13 cellular contexts compared by ENCODE assay signal in the genomic region with DNA sequence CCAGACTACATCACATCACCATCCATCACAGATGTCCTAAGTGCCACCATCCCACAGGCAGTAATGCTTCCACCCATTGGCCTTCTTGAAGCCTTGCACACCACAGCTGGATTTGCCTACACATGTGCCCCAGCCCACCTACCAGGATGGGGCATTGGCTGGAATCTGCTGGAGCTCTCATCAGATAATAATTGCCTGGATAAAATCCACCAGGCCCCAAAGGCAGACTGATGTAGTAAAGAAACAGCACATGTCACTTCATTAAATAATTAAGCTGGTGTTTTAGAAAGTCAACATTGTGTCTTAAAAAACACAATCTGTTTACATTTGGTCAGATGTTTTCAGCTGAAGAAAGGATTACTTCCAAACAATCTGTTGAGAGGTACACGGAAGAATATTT.
DNase-seq lines count a peak whose midpoint lies in the region; ATAC-seq and TF ChIP-seq lines count a peak whose summit lies in the region.
"Had no signal": no experiment of that assay in that cellular context is flagged by ENCODE, and none has a peak within 500 bp of the region (broad histone marks: within the 10 kb centered on the region; RNA-seq: fewer than 3 reads in every experiment).

No MANE protein-coding gene starts in this region.

- no peak overlapping the region for H3K9ac ChIP-seq in IMR-90 (ENCODE audit: low read depth, low read length)
- H3K9ac ChIP-seq: BLaER1 treated with 17β-estradiol and CSF1 and Interleukin-3, amounts not matched to agents 10 nM and 100 nM had no signal

- H2BK5ac ChIP-seq in IMR-90 (ENCODE audit: low read depth, low read length, poor library complexity, severe bottlenecking): no peak overlapping the region

- in situ Hi-C loops in IMR-90 (cut with MboI; ENCODE audit: low sequenced_read_pairs): no loop called here

- no peak overlapping the region for H3K4ac ChIP-seq in IMR-90 (ENCODE audit: low read depth, low read length)

- no peak overlapping the region; the same call in 1 of the 2 replicates for H4K5ac ChIP-seq in IMR-90 (ENCODE audit: low read depth, low read length)

- TF ChIP-seq CTCF in IMR-90 (conservative IDR thresholded peaks at IDR 0.05; ENCODE audit: low read depth, low read length) (no peak), esophagus squamous epithelium (IDR thresholded peaks at IDR 0.05) (no peak), neutrophil (IDR thresholded peaks at IDR 0.05) (no peak), uterus (IDR thresholded peaks at IDR 0.05) (no peak), WTC11 (IDR thresholded peaks at IDR 0.05) (no peak), WERI-Rb-1 (IDR thresholded peaks at IDR 0.05; ENCODE audit: low read depth, low read length) (no peak)

- H3K4me2 ChIP-seq in IMR-90 (ENCODE audit: low read depth, low read length): no peak overlapping the region
- H3K4me2 ChIP-seq: BLaER1 treated with 17β-estradiol and CSF1 and Interleukin-3, amounts not matched to agents 10 nM and 100 nM had no signal

- H3K56ac ChIP-seq in IMR-90 (ENCODE audit: extremely low read depth, insufficient read depth, low read length): no peak overlapping the region

- H3K4me1 Mint-ChIP-seq in WTC11: peaks cover 2% of the 10 kb centered on the region

- peaks cover 5% of the 10 kb centered on the region for H3K9me3 Mint-ChIP-seq in WTC11

- H3K36me3 Mint-ChIP-seq in WTC11: no peaks in the 10 kb centered on the region
- H3K36me3 Mint-ChIP-seq: CD4-positive, CD25-positive, alpha-beta regulatory T cell had no signal

- H3K27ac Mint-ChIP-seq in WTC11: no peak overlapping the region
- H3K27ac Mint-ChIP-seq: CD4-positive, CD25-positive, alpha-beta regulatory T cell had no signal

- intact Hi-C loops in IMR-90 (cut with micrococcal nuclease): no loop called here
- intact Hi-C loops in esophagus squamous epithelium (cut with DNase I): no loop called here
- intact Hi-C loops in uterus (cut with DNase I; ENCODE audit: low total_unique reads): no loop called here

- no peaks in the 10 kb centered on the region for H4K20me1 ChIP-seq in IMR-90 (ENCODE audit: insufficient read depth, low read length)
- H4K20me1 ChIP-seq: BLaER1 treated with 17β-estradiol and CSF1 and Interleukin-3, amounts not matched to agents 10 nM and 100 nM had no signal

- H2BK15ac ChIP-seq in IMR-90 (ENCODE audit: low read depth, low read length): no peak overlapping the region

- H3K4me3 ChIP-seq in IMR-90 (ENCODE audit: insufficient read depth, low read depth, low read length): no peak overlapping the region
- no peak overlapping the region for H3K4me3 ChIP-seq in esophagus squamous epithelium
- H3K4me3 ChIP-seq in neutrophil (ENCODE audit: low read depth in 1 of 2, low read length in 1 of 2): no peak overlapping the region
- H3K4me3 ChIP-seq in uterus: no peak overlapping the region
- H3K4me3 ChIP-seq in WERI-Rb-1 (ENCODE audit: low read depth, low read length): no peak overlapping the region
- H3K4me3 ChIP-seq: BLaER1 treated with 17β-estradiol and CSF1 and Interleukin-3, amounts not matched to agents 10 nM and 100 nM; HAP-1 had no signal

- ATAC-seq in IMR-90 (ENCODE audit: low read depth) (no peak), WTC11 (no peak)

- TF ChIP-seq POLR2A in IMR-90 (IDR thresholded peaks at IDR 0.05; ENCODE audit: low read depth, low read length) (no peak), esophagus squamous epithelium (IDR thresholded peaks at IDR 0.05) (no peak), uterus (IDR thresholded peaks at IDR 0.05) (no peak)

- no peak overlapping the region for H3K23ac ChIP-seq in IMR-90 (ENCODE audit: low read depth, low read length)

- H2AK9ac ChIP-seq in IMR-90 (replicated peaks; ENCODE audit: low read depth, low read length, poor library complexity): no peak overlapping the region

- dilution Hi-C loops in IMR-90 (cut with HindIII; ENCODE audit: low sequenced_read_pairs, unreplicated experiment): no loop called here

- CTCF ChIA-PET in IMR-90 (lab: Yijun Ruan, JAX) (no interaction called here), WTC11 (lab: Charles Lee) (interaction anchor here (2.0 kb wide), 1 partner anchor 13 kb away, joined by 9 read pairs; no protein-coding TSS in a partner anchor)

- POLR2A ChIA-PET in IMR-90 (lab: Charles Lee; ENCODE audit: unreplicated experiment) (interaction anchor here (0.6 kb wide), 1 partner anchor 1252 kb away, joined by 11 read pairs; no protein-coding TSS in a partner anchor), WTC11 (lab: Charles Lee) (no interaction called here)

- no peak overlapping the region for H2BK120ac ChIP-seq in IMR-90 (ENCODE audit: low read depth, low read length)

- H3K18ac ChIP-seq in IMR-90 (ENCODE audit: low read depth, low read length): peak overlapping the region; percentile 37; the same call in 1 of the 2 replicates

- no TSS peak for BruUV-seq in IMR-90 (replicated peaks; lab: Mats Ljungman, UMichigan)

- H3K27ac ChIP-seq in IMR-90 (ENCODE audit: insufficient read depth, low read length) (no peak overlapping the region), esophagus squamous epithelium (peak overlapping the region in 3 of 4 donors; percentile 44 to 70 (median 45)), neutrophil (peak overlapping the region; percentile 6), uterus (peak overlapping the region; percentile 87 to 88), WERI-Rb-1 (no peak overlapping the region)
- H3K27ac ChIP-seq: BLaER1 treated with 17β-estradiol and CSF1 and Interleukin-3, amounts not matched to agents 10 nM and 100 nM had no signal

- no peaks in the 10 kb centered on the region for H3K9me3 ChIP-seq in IMR-90 (ENCODE audit: control insufficient read depth, insufficient read depth, low read length)
- no peaks in the 10 kb centered on the region for H3K9me3 ChIP-seq in esophagus squamous epithelium
- H3K9me3 ChIP-seq in neutrophil: no peaks in the 10 kb centered on the region
- no peaks in the 10 kb centered on the region for H3K9me3 ChIP-seq in uterus
- no peaks in the 10 kb centered on the region for H3K9me3 ChIP-seq in WERI-Rb-1 (ENCODE audit: severe bottlenecking)
- H3K9me3 ChIP-seq: BLaER1 treated with 17β-estradiol and CSF1 and Interleukin-3, amounts not matched to agents 10 nM and 100 nM; HAP-1 had no signal

- H2AFZ ChIP-seq in IMR-90 (replicated peaks; ENCODE audit: low read length, poor library complexity): no peak overlapping the region

- no peaks in the 10 kb centered on the region for H3K9me1 ChIP-seq in IMR-90 (ENCODE audit: insufficient read depth, low read length)

- no peak for TF ChIP-seq RAD21 in IMR-90 (IDR thresholded peaks at IDR 0.05; ENCODE audit: low read length)

- no CpG with 5 or more reads among the region's 1 CpG for WGBS in IMR-90 (ENCODE audit: extremely low coverage in 2 of 2, insufficient read length in 1 of 2), 2 experiments
- WGBS in esophagus squamous epithelium, 2 donors: 54 to 75% methylated on average over 1 of the region's 1 CpG

- H3K27me3 ChIP-seq in IMR-90 (ENCODE audit: control insufficient read depth, insufficient read depth, low read length): no peaks in the 10 kb centered on the region
- no peaks in the 10 kb centered on the region for H3K27me3 ChIP-seq in esophagus squamous epithelium
- no peaks in the 10 kb centered on the region for H3K27me3 ChIP-seq in neutrophil
- H3K27me3 ChIP-seq in uterus: no peaks in the 10 kb centered on the region
- no peaks in the 10 kb centered on the region for H3K27me3 ChIP-seq in WERI-Rb-1 (ENCODE audit: insufficient read depth, low read depth, severe bottlenecking)
- H3K27me3 ChIP-seq: BLaER1 treated with 17β-estradiol and CSF1 and Interleukin-3, amounts not matched to agents 10 nM and 100 nM had no signal

- 0 out of 2 replicates have a peak overlapping the region, but pooled peaks have one; percentile 2 for H2AK5ac ChIP-seq in IMR-90 (ENCODE audit: low read depth, low read length)

- no peaks in the 10 kb centered on the region; the same call in 1 of the 2 replicates for H3K27me3 Mint-ChIP-seq in WTC11 (ENCODE audit: low read depth)

- DNase-seq in IMR-90 (no peak), esophagus squamous epithelium (lab: John Stamatoyannopoulos, UW) (no peak), uterus (no peak), WTC11 (ENCODE audit: low spot score) (no peak), WERI-Rb-1 (no peak), NK-92 (lab: John Stamatoyannopoulos, UW; ENCODE audit: unreplicated experiment) (no peak)
- DNase-seq: ACHN; CD4-positive, CD25-positive, alpha-beta regulatory T cell; DMS53; GF-D8 had no signal

- H3K36me3 ChIP-seq in IMR-90 (ENCODE audit: control insufficient read depth, insufficient read depth, low read length) (no peaks in the 10 kb centered on the region), esophagus squamous epithelium (no peaks in the 10 kb centered on the region), neutrophil (peaks cover 89% of the 10 kb centered on the region), uterus (no peaks in the 10 kb centered on the region), WERI-Rb-1 (no peaks in the 10 kb centered on the region)
- H3K36me3 ChIP-seq: HAP-1 had no signal

- no peak overlapping the region for H3K4me3 Mint-ChIP-seq in WTC11
- H3K4me3 Mint-ChIP-seq: CD4-positive, CD25-positive, alpha-beta regulatory T cell had no signal

- no peaks in the 10 kb centered on the region; the same call in 1 of the 2 replicates for H3K4me1 ChIP-seq in IMR-90 (ENCODE audit: control insufficient read depth, insufficient read depth, low read length)
- peaks cover 0 to 3% (median 0%) of the 10 kb centered on the region in 3 donors for H3K4me1 ChIP-seq in esophagus squamous epithelium
- H3K4me1 ChIP-seq in neutrophil (ENCODE audit: control insufficient read depth in 1 of 2, insufficient read depth in 1 of 2, low read depth in 1 of 2, low read length in 1 of 2): no peaks in the 10 kb centered on the region
- peaks cover 0 to 11% of the 10 kb centered on the region in 2 donors for H3K4me1 ChIP-seq in uterus
- H3K4me1 ChIP-seq: BLaER1 treated with 17β-estradiol and CSF1 and Interleukin-3, amounts not matched to agents 10 nM and 100 nM had no signal

- no peak overlapping the region for H3K14ac ChIP-seq in IMR-90 (replicated peaks; ENCODE audit: low read depth, low read length)

- H4K91ac ChIP-seq in IMR-90 (ENCODE audit: insufficient read depth, low read depth, low read length): no peak overlapping the region

- no peaks in the 10 kb centered on the region for H3K79me1 ChIP-seq in IMR-90 (ENCODE audit: low read depth in 1 of 2, low read length in 2 of 2)

- no peak overlapping the region for H4K8ac ChIP-seq in IMR-90 (ENCODE audit: low read depth in 2 of 2, low read length in 2 of 2)

- no peak overlapping the region for H2BK20ac ChIP-seq in IMR-90 (ENCODE audit: low read depth, low read length)

TF ChIP-seq in IMR-90, 13 proteins besides CTCF, POLR2A, EP300 and RAD21 (continues in another document):
- TF ChIP-seq BHLHE40 (IDR thresholded peaks at IDR 0.05; ENCODE audit: low read depth, low read length) (no peak), MAZ (IDR thresholded peaks at IDR 0.05; ENCODE audit: borderline replicate concordance, low read depth, low read length) (no peak), NFE2L2 (IDR thresholded peaks at IDR 0.05; ENCODE audit: low read depth, low read length) (no peak)

TF ChIP-seq in WTC11, 78 proteins besides CTCF, POLR2A, EP300 and RAD21 (continues in another document):
- TF ChIP-seq JUN (CRISPR knock-in tag; IDR thresholded peaks at IDR 0.05): no peak

Comparison
In these comparisons a context has a peak if more than half of its experiments do, and no peak if none do; other contexts are left out.
1. H3K27ac ChIP-seq: peak in esophagus squamous epithelium (3 of 4), neutrophil (single experiment) and uterus (2 of 2); none in IMR-90 (single experiment) and WERI-Rb-1 (single experiment).